Comparison of ENCODE assay signal across 8 cellular contexts in genomic region chr2:207143474-207144190, GRCh38. TPM values are rescaled to one million over a fixed set of nuclear protein-coding genes. Genes with fewer than 3 reads are reported as not detected.
DNase-seq lines count a peak whose midpoint lies in the region; ATAC-seq and TF ChIP-seq lines count a peak whose summit lies in the region.

No MANE protein-coding gene starts in this region.

- intact Hi-C loops in left lung (cut with DNase I): no loop called here

- peaks cover 32 to 97% of the 10 kb centered on the region in 2 donors for H3K4me1 ChIP-seq in left lung

- H3K9me3 ChIP-seq in left lung: no peaks in the 10 kb centered on the region

- ATAC-seq in GM19372 (IDR thresholded peaks at IDR 0.05; ENCODE audit: low read depth, unreplicated experiment): peak; percentile 43
- ATAC-seq in HG03520 (IDR thresholded peaks at IDR 0.05; ENCODE audit: unreplicated experiment): peak; percentile 41
- ATAC-seq in left lung: peak; percentile 74

- H3K4me3 ChIP-seq in left lung: peak overlapping the region in 1 of 2 donors; percentile 3

- DNase-seq in T-helper 2 cell (peak in 3 of 5 experiments; percentile 21 to 92 (median 27)), left lung (peak in 1 of 2 donors; percentile 71), NCI-H1105 (lab: John Stamatoyannopoulos, UW) (no peak), H4 (ENCODE audit: low spot score) (no peak)
- DNase-seq in central memory CD4-positive, alpha-beta T cell: peak; percentile 80
- DNase-seq in stimulated activated CD4-positive, alpha-beta T cell treated with anti-CD3 and anti-CD28 coated beads, Interleukin-4, amount 100 ng/mL, for 48 hours (ENCODE audit: low read depth in 2 of 2): peak; percentile 19 to 20

- H3K36me3 ChIP-seq in left lung: peaks cover 0 to 8% of the 10 kb centered on the region in 2 donors

- H3K27ac ChIP-seq in left lung: peak overlapping the region; percentile 92 to 94

- H3K27me3 ChIP-seq in left lung: no peaks in the 10 kb centered on the region

- no peak for TF ChIP-seq CTCF in left lung (IDR thresholded peaks at IDR 0.05)

RNA-seq across cellular contexts. Expression of gene KLF7, which starts 22.1 kb away (rescaled TPM):
- 10 to 100 TPM; 31.0 to 41.8 TPM for total RNA-seq in left lung
- total RNA-seq in H4 (2014; rRNA removed; shearing (Covaris generic)): 2.6 and 6.8 TPM in 2 replicates

Comparison
In these comparisons a context has a peak if more than half of its experiments do, and no peak if none do; other contexts are left out.
1. DNase-seq: peak in T-helper 2 cell (3 of 5), central memory CD4-positive, alpha-beta T cell (single experiment) and stimulated activated CD4-positive, alpha-beta T cell treated with anti-CD3 and anti-CD28 coated beads, Interleukin-4, amount 100 ng/mL, for 48 hours (2 of 2); none in NCI-H1105 (single experiment) and H4 (single experiment).
2. Peak in every context shown above with its lines, with median percentiles within 50 percentile points of each other: ATAC-seq.